Comparison of ENCODE assay signal across 6 cellular contexts in the genomic region with DNA sequence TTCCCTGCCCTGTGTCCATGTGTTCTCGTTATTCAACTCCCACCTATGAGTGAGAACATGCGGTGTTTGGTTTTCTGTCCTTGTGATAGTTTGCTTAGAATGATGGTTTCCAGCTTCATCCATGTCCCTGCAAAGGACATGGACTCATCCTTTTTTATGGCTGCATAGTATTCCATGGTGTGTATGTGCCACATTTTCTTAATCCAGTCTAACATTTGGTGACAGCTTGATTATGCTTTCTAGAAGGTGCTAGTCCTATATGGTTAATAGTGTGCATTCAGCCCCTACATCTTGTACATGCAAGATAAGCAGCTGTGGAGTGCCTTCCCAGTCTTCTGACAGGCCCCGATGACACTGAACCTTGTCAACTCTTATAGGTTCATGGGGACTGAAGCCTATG. TPM values are rescaled to one million over a fixed set of nuclear protein-coding genes. Genes with fewer than 3 reads are reported as not detected.
DNase-seq lines count a peak whose midpoint lies in the region; ATAC-seq, FAIRE-seq and TF ChIP-seq lines count a peak whose summit lies in the region.
"Not testable (repeated sequence)": the region's sequence is repeated elsewhere in the genome, so short reads cannot be mapped to it uniquely, and the experiment has no call there.
"Had no signal": no experiment of that assay in that cellular context is flagged by ENCODE, and none has a peak within 500 bp of the region (broad histone marks: within the 10 kb centered on the region; RNA-seq: fewer than 3 reads in every experiment).

No MANE protein-coding gene starts in this region.

- not testable (repeated sequence) for H3K36me3 ChIP-seq in HEK293 (ENCODE audit: control insufficient read depth in 2 of 2, insufficient read depth in 1 of 2, low read length in 2 of 2); K562 (ENCODE audit: control insufficient read depth, insufficient read depth, low read length)

- TF ChIP-seq CTCF in HEK293 (tag by site-specific recombination; IDR thresholded peaks at IDR 0.05); K562 (IDR thresholded peaks at IDR 0.05 in 2 of 3, conservative IDR thresholded peaks at IDR 0.05 in 1 of 3; ENCODE audit: insufficient read depth in 2 of 3, low read depth in 1 of 3, low read length in 3 of 3): not testable (repeated sequence)

- WGBS in K562 (ENCODE audit: insufficient coverage, low coverage, missing lambda C conversion rate) = 7% methylated on average over 3 of the region's 3 CpGs

- POLR2A ChIA-PET in HEK293 (lab: Yijun Ruan, JAX) = not testable (repeated sequence)
- POLR2A ChIA-PET in K562 (lab: Yijun Ruan, JAX) = interaction anchor here (0.6 kb wide), 1 partner anchor 229 kb away, joined by 3 read pairs; no protein-coding TSS in a partner anchor

- intact Hi-C loops in K562 (cut with micrococcal nuclease) = not testable (repeated sequence)

- not testable (repeated sequence) for TF ChIP-seq EP300 in K562 (IDR thresholded peaks at IDR 0.05; ENCODE audit: low read length)

- not testable (repeated sequence) for BruUV-seq in K562 (replicated peaks; lab: Mats Ljungman, UMichigan)

- DNase-seq in K562 (ENCODE audit: extremely low read depth in 1 of 4, low spot score in 3 of 4) = not testable (repeated sequence)

- not testable (repeated sequence) for FAIRE-seq in K562 (lab: Jason Lieb, UNC)

- not testable (repeated sequence) for H3K9me3 ChIP-seq in HEK293 (ENCODE audit: control insufficient read depth, insufficient read depth, low read depth, low read length); K562 (replicated peaks; ENCODE audit: control insufficient read depth, insufficient read depth, low read depth, low read length)

- not testable (repeated sequence) for H2AFZ ChIP-seq in K562 (ENCODE audit: low read depth, low read length)

- not testable (repeated sequence) for H3K4me3 ChIP-seq in HEK293 (ENCODE audit: low read depth, low read length); K562

- TF ChIP-seq POLR2A in K562 (conservative IDR thresholded peaks at IDR 0.05) = not testable (repeated sequence)

- not testable (repeated sequence) for ATAC-seq in K562

- in situ Hi-C loops in K562 (cut with MboI) = not testable (repeated sequence)

- H4K20me1 ChIP-seq in K562 (replicated peaks; ENCODE audit: control insufficient read depth, insufficient read depth, low read length) = not testable (repeated sequence)

- not testable (repeated sequence) for H3K9me1 ChIP-seq in K562 (ENCODE audit: control insufficient read depth, insufficient read depth, low read length)

- H3K4me2 ChIP-seq in K562 (ENCODE audit: insufficient read depth, low read length) = not testable (repeated sequence)

- H3K79me2 ChIP-seq in K562 (ENCODE audit: control insufficient read depth, insufficient read depth, low read length) = not testable (repeated sequence)

- H3K27ac ChIP-seq in HEK293 (ENCODE audit: extremely low read depth, low read depth, low read length); K562 (ENCODE audit: extremely low read depth, low read depth, low read length): not testable (repeated sequence)

- not testable (repeated sequence) for H3K9ac ChIP-seq in K562 (ENCODE audit: insufficient read depth in 1 of 2, low read depth in 2 of 2, low read length in 2 of 2)

- CTCF ChIA-PET in HEK293 (lab: Yijun Ruan, JAX) = interaction anchor here (0.7 kb wide), 1 partner anchor 114 kb away, joined by 3 read pairs; no protein-coding TSS in a partner anchor
- CTCF ChIA-PET in K562 (lab: Yijun Ruan, JAX; ENCODE audit: low intra/inter-chr PET ratio) = not testable (repeated sequence)

- not testable (repeated sequence) for TF ChIP-seq RAD21 in K562 (CRISPR knock-in tag; conservative IDR thresholded peaks at IDR 0.05 in 1 of 2, IDR thresholded peaks at IDR 0.05 in 1 of 2)

- not testable (repeated sequence) for H3K4me1 ChIP-seq in HEK293 (ENCODE audit: control insufficient read depth, insufficient read depth, low read length); K562 (replicated peaks in 1 of 2; ENCODE audit: control insufficient read depth in 2 of 2, insufficient read depth in 2 of 2, low read length in 2 of 2)

- H3K27me3 ChIP-seq in K562 (ENCODE audit: control insufficient read depth in 2 of 2, insufficient read depth in 2 of 2, low read length in 2 of 2) = peaks cover 10 to 11% of the 10 kb centered on the region in 2 experiments; a peak in 4 of 5 replicates

TF ChIP-seq in HEK293, 187 proteins besides CTCF, POLR2A, EP300 and RAD21:
- TF ChIP-seq, protein P1, sequence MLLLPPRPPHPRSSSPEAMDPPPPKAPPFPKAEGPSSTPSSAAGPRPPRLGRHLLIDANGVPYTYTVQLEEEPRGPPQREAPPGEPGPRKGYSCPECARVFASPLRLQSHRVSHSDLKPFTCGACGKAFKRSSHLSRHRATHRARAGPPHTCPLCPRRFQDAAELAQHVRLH (tag by site-specific recombination; IDR thresholded peaks at IDR 0.05) = 0 out of 2 replicates have a peak, but pooled peaks have one; percentile 26
- TF ChIP-seq ZNF146 (tag by site-specific recombination; IDR thresholded peaks at IDR 0.05) = peak; percentile 88

TF ChIP-seq in K562, 482 proteins besides CTCF, POLR2A, EP300 and RAD21:
- peak; percentile 55 for TF ChIP-seq ZNF146 (CRISPR knock-in tag; IDR thresholded peaks at IDR 0.05; ENCODE audit: unreplicated experiment)
- 0 out of 2 replicates have a peak, but pooled peaks have one; percentile 14 for TF ChIP-seq ZFX (CRISPR knock-in tag; IDR thresholded peaks at IDR 0.05)
TF ChIP-seq in K562: peak in this region for 2; not testable (repeated sequence) for 480.

RNA-seq across cellular contexts. Expression of a gene that starts 28.5 kb away (rescaled TPM):
- total RNA-seq in K562 (2011; cell fraction: chromatin; rRNA removed; ENCODE audit: low replicate concordance) = 0.21 TPM in 1 of 2 replicates, not detected in the other
- not detected in 2 replicates for total RNA-seq in K562 (2011; cell fraction: nucleolus; rRNA removed)
- total RNA-seq in K562 (2011; cell fraction: nucleoplasm; rRNA removed) = 0.38 TPM in 1 of 2 replicates, not detected in the other
- 0.18 TPM in 1 of 2 replicates, not detected in the other for total RNA-seq in K562 (2014; rRNA removed)
- not detected in 2 replicates for total RNA-seq in K562 (2014; rRNA removed; fragmentation: Illumina TruSeq; extraction: Trizol)
- not detected in 2 replicates for total RNA-seq in K562 (2015; rRNA removed; fragmentation: Illumina TruSeq; extraction: Trizol)
- total RNA-seq in K562 (2021) = not detected in 2 replicates
- 0.05 TPM in 1 of 2 replicates, not detected in the other for polyA plus RNA-seq in K562 (2011; rRNA removed)
- polyA plus RNA-seq in K562 (2011; cell fraction: cytosol; rRNA removed) = not detected in 2 replicates
- 0.08 and 0.09 TPM in 2 replicates for polyA plus RNA-seq in K562 (2011; cell fraction: nucleus; rRNA removed)
- polyA plus RNA-seq in K562 (2012) = 0.06 TPM in 1 of 2 replicates, not detected in the other
- not detected in 2 replicates for polyA plus RNA-seq in K562 (2014; fragmentation: Illumina TruSeq; extraction: Trizol)
- polyA plus RNA-seq in K562 (2014; fragmentation: Nextera tagmentation; extraction: Ambion mirVana) = under 1 TPM; 0.04 to 0.08 TPM
- not detected in 2 replicates for polyA plus RNA-seq in K562 (2014; rRNA removed)
- polyA minus RNA-seq in K562 (2011; rRNA and poly(A)+ RNA removed) = 0.33 TPM in 1 of 2 replicates, not detected in the other
- not detected in 2 replicates for polyA minus RNA-seq in K562 (2011; cell fraction: cytosol; rRNA and poly(A)+ RNA removed)
- polyA minus RNA-seq in K562 (2011; cell fraction: nucleus; rRNA and poly(A)+ RNA removed) = not detected in 2 replicates
- total RNA-seq: A673, Daoy had no signal
- polyA plus RNA-seq: BJ, CD14-positive monocyte had no signal

RNA-seq across cellular contexts. Expression of a gene that starts 57.5 kb away (rescaled TPM):
- total RNA-seq in K562 (2011; cell fraction: chromatin; rRNA removed; ENCODE audit: low replicate concordance) = 31.9 and 111 TPM in 2 replicates
- 14.8 and 23.8 TPM in 2 replicates for total RNA-seq in K562 (2011; cell fraction: nucleolus; rRNA removed)
- 47.1 and 80.1 TPM in 2 replicates for total RNA-seq in K562 (2011; cell fraction: nucleoplasm; rRNA removed)
- total RNA-seq in K562 (2014; rRNA removed) = 19.7 and 24.1 TPM in 2 replicates
- 34.5 and 38.5 TPM in 2 replicates for total RNA-seq in K562 (2014; rRNA removed; fragmentation: Illumina TruSeq; extraction: Trizol)
- total RNA-seq in K562 (2015; rRNA removed; fragmentation: Illumina TruSeq; extraction: Trizol) = 25.3 and 26.9 TPM in 2 replicates
- total RNA-seq in K562 (2021) = 31.2 and 31.8 TPM in 2 replicates
- polyA plus RNA-seq in K562 (2011; rRNA removed) = 48.0 and 58.9 TPM in 2 replicates
- 9.4 and 20.7 TPM in 2 replicates for polyA plus RNA-seq in K562 (2011; cell fraction: cytosol; rRNA removed)
- polyA plus RNA-seq in K562 (2011; cell fraction: nucleus; rRNA removed) = 40.9 and 70.4 TPM in 2 replicates
- 19.6 and 40.4 TPM in 2 replicates for polyA plus RNA-seq in K562 (2012)
- 32.5 and 42.4 TPM in 2 replicates for polyA plus RNA-seq in K562 (2014; fragmentation: Illumina TruSeq; extraction: Trizol)
- 10 to 100 TPM; 11.6 to 27.2 TPM for polyA plus RNA-seq in K562 (2014; fragmentation: Nextera tagmentation; extraction: Ambion mirVana)
- polyA plus RNA-seq in K562 (2014; rRNA removed) = 24.3 and 26.7 TPM in 2 replicates
- polyA minus RNA-seq in K562 (2011; rRNA and poly(A)+ RNA removed) = 59.9 and 61.1 TPM in 2 replicates
- polyA minus RNA-seq in K562 (2011; cell fraction: cytosol; rRNA and poly(A)+ RNA removed) = 19.4 and 25.0 TPM in 2 replicates
- 21.3 and 44.3 TPM in 2 replicates for polyA minus RNA-seq in K562 (2011; cell fraction: nucleus; rRNA and poly(A)+ RNA removed)

RNA-seq across cellular contexts. Expression of a gene that starts 58.0 kb away (rescaled TPM):
- total RNA-seq in K562 (2011; cell fraction: chromatin; rRNA removed; ENCODE audit: low replicate concordance) = 22.9 and 51.6 TPM in 2 replicates
- total RNA-seq in K562 (2011; cell fraction: nucleolus; rRNA removed) = 16.5 and 18.6 TPM in 2 replicates
- total RNA-seq in K562 (2011; cell fraction: nucleoplasm; rRNA removed) = 28.8 and 48.7 TPM in 2 replicates
- 5.2 and 13.3 TPM in 2 replicates for total RNA-seq in K562 (2014; rRNA removed)
- 9.7 and 10.0 TPM in 2 replicates for total RNA-seq in K562 (2014; rRNA removed; fragmentation: Illumina TruSeq; extraction: Trizol)
- total RNA-seq in K562 (2015; rRNA removed; fragmentation: Illumina TruSeq; extraction: Trizol) = 6.6 and 7.4 TPM in 2 replicates
- 8.5 and 8.8 TPM in 2 replicates for total RNA-seq in K562 (2021)
- polyA plus RNA-seq in K562 (2011; rRNA removed) = 8.7 and 15.3 TPM in 2 replicates
- 2.9 and 7.0 TPM in 2 replicates for polyA plus RNA-seq in K562 (2011; cell fraction: cytosol; rRNA removed)
- polyA plus RNA-seq in K562 (2011; cell fraction: nucleus; rRNA removed) = 8.6 TPM in 2 replicates
- polyA plus RNA-seq in K562 (2012) = 6.3 and 7.5 TPM in 2 replicates
- 7.6 and 8.8 TPM in 2 replicates for polyA plus RNA-seq in K562 (2014; fragmentation: Illumina TruSeq; extraction: Trizol)
- polyA plus RNA-seq in K562 (2014; fragmentation: Nextera tagmentation; extraction: Ambion mirVana) = 1 to 10 TPM; 1.6 to 1.8 TPM
- polyA plus RNA-seq in K562 (2014; rRNA removed) = 7.3 and 8.6 TPM in 2 replicates
- 16.1 and 18.8 TPM in 2 replicates for polyA minus RNA-seq in K562 (2011; rRNA and poly(A)+ RNA removed)
- 5.5 and 6.3 TPM in 2 replicates for polyA minus RNA-seq in K562 (2011; cell fraction: cytosol; rRNA and poly(A)+ RNA removed)
- 27.3 and 41.9 TPM in 2 replicates for polyA minus RNA-seq in K562 (2011; cell fraction: nucleus; rRNA and poly(A)+ RNA removed)
